2 cellular contexts compared by ENCODE assay signal in the genomic region with DNA sequence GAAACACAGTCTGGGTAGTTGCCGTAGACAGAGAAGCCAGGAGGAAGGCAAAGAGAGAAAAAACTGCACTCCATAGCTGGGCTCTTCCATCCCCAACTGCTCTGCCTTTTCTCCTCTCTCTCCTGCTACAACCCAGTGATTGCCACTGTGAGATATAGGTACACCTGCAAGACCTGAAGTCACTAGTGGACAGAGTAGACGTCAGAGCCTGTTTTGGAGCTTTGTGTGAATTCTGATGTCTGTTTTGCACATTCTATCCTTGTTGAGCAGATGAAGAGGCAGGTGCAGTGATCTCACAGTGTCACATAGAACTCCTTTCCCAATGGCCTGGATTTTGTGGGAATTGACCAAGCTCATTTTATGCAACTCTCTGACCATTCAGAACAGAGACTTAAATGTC.
TF ChIP-seq lines count a peak whose summit lies in the region.

No MANE protein-coding gene starts in this region.

TF ChIP-seq in liver, 16 proteins besides CTCF, POLR2A, EP300 and RAD21:
- TF ChIP-seq, protein P1, sequence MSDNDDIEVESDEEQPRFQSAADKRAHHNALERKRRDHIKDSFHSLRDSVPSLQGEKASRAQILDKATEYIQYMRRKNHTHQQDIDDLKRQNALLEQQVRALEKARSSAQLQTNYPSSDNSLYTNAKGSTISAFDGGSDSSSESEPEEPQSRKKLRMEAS (IDR thresholded peaks at IDR 0.05): no peak
- TF ChIP-seq HNF4A (conservative IDR thresholded peaks at IDR 0.05) (no peak), JUND (IDR thresholded peaks at IDR 0.05) (no peak), FOXA2 (IDR thresholded peaks at IDR 0.05) (no peak), HNF4G (IDR thresholded peaks at IDR 0.05) (no peak), SP1 (IDR thresholded peaks at IDR 0.05) (no peak), TAF1 (conservative IDR thresholded peaks at IDR 0.05) (no peak)
- TF ChIP-seq, protein P2, sequence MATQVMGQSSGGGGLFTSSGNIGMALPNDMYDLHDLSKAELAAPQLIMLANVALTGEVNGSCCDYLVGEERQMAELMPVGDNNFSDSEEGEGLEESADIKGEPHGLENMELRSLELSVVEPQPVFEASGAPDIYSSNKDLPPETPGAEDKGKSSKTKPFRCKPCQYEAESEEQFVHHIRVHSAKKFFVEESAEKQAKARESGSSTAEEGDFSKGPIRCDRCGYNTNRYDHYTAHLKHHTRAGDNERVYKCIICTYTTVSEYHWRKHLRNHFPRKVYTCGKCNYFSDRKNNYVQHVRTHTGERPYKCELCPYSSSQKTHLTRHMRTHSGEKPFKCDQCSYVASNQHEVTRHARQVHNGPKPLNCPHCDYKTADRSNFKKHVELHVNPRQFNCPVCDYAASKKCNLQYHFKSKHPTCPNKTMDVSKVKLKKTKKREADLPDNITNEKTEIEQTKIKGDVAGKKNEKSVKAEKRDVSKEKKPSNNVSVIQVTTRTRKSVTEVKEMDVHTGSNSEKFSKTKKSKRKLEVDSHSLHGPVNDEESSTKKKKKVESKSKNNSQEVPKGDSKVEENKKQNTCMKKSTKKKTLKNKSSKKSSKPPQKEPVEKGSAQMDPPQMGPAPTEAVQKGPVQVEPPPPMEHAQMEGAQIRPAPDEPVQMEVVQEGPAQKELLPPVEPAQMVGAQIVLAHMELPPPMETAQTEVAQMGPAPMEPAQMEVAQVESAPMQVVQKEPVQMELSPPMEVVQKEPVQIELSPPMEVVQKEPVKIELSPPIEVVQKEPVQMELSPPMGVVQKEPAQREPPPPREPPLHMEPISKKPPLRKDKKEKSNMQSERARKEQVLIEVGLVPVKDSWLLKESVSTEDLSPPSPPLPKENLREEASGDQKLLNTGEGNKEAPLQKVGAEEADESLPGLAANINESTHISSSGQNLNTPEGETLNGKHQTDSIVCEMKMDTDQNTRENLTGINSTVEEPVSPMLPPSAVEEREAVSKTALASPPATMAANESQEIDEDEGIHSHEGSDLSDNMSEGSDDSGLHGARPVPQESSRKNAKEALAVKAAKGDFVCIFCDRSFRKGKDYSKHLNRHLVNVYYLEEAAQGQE (IDR thresholded peaks at IDR 0.05): no peak

TF ChIP-seq in HepG2, 621 proteins besides CTCF, POLR2A, EP300 and RAD21:
- TF ChIP-seq BRD4 (CRISPR knock-in tag; IDR thresholded peaks at IDR 0.05) (no peak), SRY (CRISPR knock-in tag; IDR thresholded peaks at IDR 0.05) (no peak), NR2C2 (CRISPR knock-in tag; IDR thresholded peaks at IDR 0.05; ENCODE audit: borderline replicate concordance) (no peak), ZNF773 (CRISPR knock-in tag; IDR thresholded peaks at IDR 0.05; ENCODE audit: borderline replicate concordance) (no peak), ZNF224 (CRISPR knock-in tag; IDR thresholded peaks at IDR 0.05) (no peak), ZNF33B (CRISPR knock-in tag; IDR thresholded peaks at IDR 0.05) (no peak), CBX5 (CRISPR knock-in tag; IDR thresholded peaks at IDR 0.05; ENCODE audit: borderline replicate concordance) (no peak)
- TF ChIP-seq, protein P3, sequence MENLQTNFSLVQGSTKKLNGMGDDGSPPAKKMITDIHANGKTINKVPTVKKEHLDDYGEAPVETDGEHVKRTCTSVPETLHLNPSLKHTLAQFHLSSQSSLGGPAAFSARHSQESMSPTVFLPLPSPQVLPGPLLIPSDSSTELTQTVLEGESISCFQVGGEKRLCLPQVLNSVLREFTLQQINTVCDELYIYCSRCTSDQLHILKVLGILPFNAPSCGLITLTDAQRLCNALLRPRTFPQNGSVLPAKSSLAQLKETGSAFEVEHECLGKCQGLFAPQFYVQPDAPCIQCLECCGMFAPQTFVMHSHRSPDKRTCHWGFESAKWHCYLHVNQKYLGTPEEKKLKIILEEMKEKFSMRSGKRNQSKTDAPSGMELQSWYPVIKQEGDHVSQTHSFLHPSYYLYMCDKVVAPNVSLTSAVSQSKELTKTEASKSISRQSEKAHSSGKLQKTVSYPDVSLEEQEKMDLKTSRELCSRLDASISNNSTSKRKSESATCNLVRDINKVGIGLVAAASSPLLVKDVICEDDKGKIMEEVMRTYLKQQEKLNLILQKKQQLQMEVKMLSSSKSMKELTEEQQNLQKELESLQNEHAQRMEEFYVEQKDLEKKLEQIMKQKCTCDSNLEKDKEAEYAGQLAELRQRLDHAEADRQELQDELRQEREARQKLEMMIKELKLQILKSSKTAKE (CRISPR knock-in tag; IDR thresholded peaks at IDR 0.05; ENCODE audit: borderline replicate concordance): no peak
- TF ChIP-seq, protein P4, sequence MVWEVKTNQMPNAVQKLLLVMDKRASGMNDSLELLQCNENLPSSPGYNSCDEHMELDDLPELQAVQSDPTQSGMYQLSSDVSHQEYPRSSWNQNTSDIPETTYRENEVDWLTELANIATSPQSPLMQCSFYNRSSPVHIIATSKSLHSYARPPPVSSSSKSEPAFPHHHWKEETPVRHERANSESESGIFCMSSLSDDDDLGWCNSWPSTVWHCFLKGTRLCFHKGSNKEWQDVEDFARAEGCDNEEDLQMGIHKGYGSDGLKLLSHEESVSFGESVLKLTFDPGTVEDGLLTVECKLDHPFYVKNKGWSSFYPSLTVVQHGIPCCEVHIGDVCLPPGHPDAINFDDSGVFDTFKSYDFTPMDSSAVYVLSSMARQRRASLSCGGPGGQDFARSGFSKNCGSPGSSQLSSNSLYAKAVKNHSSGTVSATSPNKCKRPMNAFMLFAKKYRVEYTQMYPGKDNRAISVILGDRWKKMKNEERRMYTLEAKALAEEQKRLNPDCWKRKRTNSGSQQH (CRISPR knock-in tag; IDR thresholded peaks at IDR 0.05; ENCODE audit: low read depth): no peak
- TF ChIP-seq, protein P5, sequence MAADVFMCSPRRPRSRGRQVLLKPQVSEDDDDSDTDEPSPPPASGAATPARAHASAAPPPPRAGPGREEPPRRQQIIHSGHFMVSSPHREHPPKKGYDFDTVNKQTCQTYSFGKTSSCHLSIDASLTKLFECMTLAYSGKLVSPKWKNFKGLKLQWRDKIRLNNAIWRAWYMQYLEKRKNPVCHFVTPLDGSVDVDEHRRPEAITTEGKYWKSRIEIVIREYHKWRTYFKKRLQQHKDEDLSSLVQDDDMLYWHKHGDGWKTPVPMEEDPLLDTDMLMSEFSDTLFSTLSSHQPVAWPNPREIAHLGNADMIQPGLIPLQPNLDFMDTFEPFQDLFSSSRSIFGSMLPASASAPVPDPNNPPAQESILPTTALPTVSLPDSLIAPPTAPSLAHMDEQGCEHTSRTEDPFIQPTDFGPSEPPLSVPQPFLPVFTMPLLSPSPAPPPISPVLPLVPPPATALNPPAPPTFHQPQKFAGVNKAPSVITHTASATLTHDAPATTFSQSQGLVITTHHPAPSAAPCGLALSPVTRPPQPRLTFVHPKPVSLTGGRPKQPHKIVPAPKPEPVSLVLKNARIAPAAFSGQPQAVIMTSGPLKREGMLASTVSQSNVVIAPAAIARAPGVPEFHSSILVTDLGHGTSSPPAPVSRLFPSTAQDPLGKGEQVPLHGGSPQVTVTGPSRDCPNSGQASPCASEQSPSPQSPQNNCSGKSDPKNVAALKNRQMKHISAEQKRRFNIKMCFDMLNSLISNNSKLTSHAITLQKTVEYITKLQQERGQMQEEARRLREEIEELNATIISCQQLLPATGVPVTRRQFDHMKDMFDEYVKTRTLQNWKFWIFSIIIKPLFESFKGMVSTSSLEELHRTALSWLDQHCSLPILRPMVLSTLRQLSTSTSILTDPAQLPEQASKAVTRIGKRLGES (CRISPR knock-in tag; IDR thresholded peaks at IDR 0.05; ENCODE audit: borderline replicate concordance): no peak
- TF ChIP-seq, protein P6, sequence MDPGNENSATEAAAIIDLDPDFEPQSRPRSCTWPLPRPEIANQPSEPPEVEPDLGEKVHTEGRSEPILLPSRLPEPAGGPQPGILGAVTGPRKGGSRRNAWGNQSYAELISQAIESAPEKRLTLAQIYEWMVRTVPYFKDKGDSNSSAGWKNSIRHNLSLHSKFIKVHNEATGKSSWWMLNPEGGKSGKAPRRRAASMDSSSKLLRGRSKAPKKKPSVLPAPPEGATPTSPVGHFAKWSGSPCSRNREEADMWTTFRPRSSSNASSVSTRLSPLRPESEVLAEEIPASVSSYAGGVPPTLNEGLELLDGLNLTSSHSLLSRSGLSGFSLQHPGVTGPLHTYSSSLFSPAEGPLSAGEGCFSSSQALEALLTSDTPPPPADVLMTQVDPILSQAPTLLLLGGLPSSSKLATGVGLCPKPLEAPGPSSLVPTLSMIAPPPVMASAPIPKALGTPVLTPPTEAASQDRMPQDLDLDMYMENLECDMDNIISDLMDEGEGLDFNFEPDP (CRISPR knock-in tag; conservative IDR thresholded peaks at IDR 0.05): no peak
